Comparison of ENCODE assay signal across 5 cellular contexts in genomic region chr3:31725976-31726375, GRCh38.
"Had no signal": no experiment of that assay in that cellular context is flagged by ENCODE, and none has a peak within 500 bp of the region (broad histone marks: within the 10 kb centered on the region; RNA-seq: fewer than 3 reads in every experiment).

No MANE protein-coding gene starts in this region.

- H2AFZ ChIP-seq: GM23248 had no signal

- DNase-seq: GM23248, H9, HCEC 1CT, IMR-90 had no signal

- H3K9ac ChIP-seq: GM23248 had no signal

- H3K4me3 ChIP-seq: GM23248, K562 had no signal

- ATAC-seq: K562 had no signal

- H3K27ac ChIP-seq: GM23248 had no signal
